In the genomic region with DNA sequence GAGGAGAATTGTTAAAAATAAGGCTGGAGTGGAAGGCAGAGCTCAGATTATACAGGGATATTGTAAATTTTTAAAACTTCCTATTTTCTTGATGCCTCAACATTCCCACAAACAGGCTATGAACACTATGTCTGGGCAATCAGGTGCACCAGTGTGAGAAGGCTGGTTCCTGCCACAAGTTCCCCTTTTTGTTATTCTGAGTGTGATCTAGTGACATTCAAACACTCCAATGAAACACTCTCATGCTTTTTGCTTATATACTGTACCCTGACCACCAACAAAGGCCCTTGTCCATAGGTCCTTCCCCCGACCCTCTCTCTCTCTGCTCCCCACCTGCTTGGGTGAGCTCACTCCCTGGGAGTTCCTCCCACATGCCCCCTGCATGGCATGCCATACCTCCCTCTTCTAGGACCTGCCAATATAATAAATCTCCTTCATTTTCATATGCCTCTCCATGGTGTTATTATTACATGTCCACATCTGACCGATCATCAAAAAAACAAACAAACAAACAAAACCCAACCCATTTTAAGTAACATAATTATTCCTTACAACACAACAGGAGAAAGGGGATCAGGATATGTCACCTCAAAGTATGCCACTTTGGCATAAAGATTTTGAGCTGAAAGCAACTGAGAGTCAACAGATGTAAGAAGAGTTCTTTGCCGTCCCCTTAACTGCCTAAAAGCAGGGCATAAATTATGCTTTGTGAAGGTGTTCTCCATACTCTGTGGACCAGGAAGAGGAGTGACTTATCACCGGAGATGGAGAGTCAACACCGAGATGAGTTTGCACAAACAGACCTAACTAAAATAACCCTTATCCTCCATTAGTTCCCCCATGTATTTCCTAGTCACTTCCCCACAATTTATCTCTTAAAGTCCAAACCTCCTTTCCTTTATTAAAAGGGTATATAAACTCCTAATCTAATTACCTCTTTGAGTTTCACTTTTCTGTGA, we compare ENCODE assay signal across 20 cellular contexts. TPM values are rescaled to one million over a fixed set of nuclear protein-coding genes. Genes with fewer than 3 reads are reported as not detected.
DNase-seq lines count a peak whose midpoint lies in the region; ATAC-seq and TF ChIP-seq lines count a peak whose summit lies in the region.
"Had no signal": no experiment of that assay in that cellular context is flagged by ENCODE, and none has a peak within 500 bp of the region (broad histone marks: within the 10 kb centered on the region; RNA-seq: fewer than 3 reads in every experiment).

No MANE protein-coding gene starts in this region.

- no peaks in the 10 kb centered on the region for H3K9me3 ChIP-seq in CD4-positive, CD25-positive, alpha-beta regulatory T cell (ENCODE audit: control insufficient read depth in 2 of 2, low read length in 2 of 2)
- H3K9me3 ChIP-seq in OCI-LY1 (ENCODE audit: low read length): no peaks in the 10 kb centered on the region
- no peaks in the 10 kb centered on the region for H3K9me3 ChIP-seq in mesenchymal stem cell (ENCODE audit: control insufficient read depth, low read length)
- H3K9me3 ChIP-seq: gastroesophageal sphincter, SJCRH30 had no signal

- intact Hi-C loops in sciatic nerve (cut with DNase I): no loop called here

- H4K8ac ChIP-seq in mesenchymal stem cell (ENCODE audit: low read length): no peak overlapping the region

- H3K36me3 Mint-ChIP-seq in CD4-positive, CD25-positive, alpha-beta regulatory T cell: peaks cover 32% of the 10 kb centered on the region
- peaks cover 21% of the 10 kb centered on the region for H3K36me3 Mint-ChIP-seq in effector memory CD8-positive, alpha-beta T cell (ENCODE audit: insufficient read depth)

- H3K27me3 ChIP-seq in CD4-positive, CD25-positive, alpha-beta regulatory T cell (ENCODE audit: control insufficient read depth, insufficient read depth, low read length): no peaks in the 10 kb centered on the region
- no peaks in the 10 kb centered on the region for H3K27me3 ChIP-seq in OCI-LY1 (ENCODE audit: insufficient read depth, low read length)
- H3K27me3 ChIP-seq in mesenchymal stem cell (ENCODE audit: control insufficient read depth in 1 of 2, insufficient read depth in 1 of 2, low read length in 2 of 2): peaks cover 0 to 3% of the 10 kb centered on the region in 2 experiments
- H3K27me3 ChIP-seq: gastroesophageal sphincter had no signal

- H2AFZ ChIP-seq in OCI-LY1 (ENCODE audit: low read length): no peak overlapping the region
- no peak overlapping the region for H2AFZ ChIP-seq in mesenchymal stem cell (ENCODE audit: low read depth, low read length)

- H3K23ac ChIP-seq in mesenchymal stem cell (ENCODE audit: low read length in 2 of 2): no peak overlapping the region

- peak overlapping the region in 1 of 2 experiments; percentile 65 for H3K14ac ChIP-seq in mesenchymal stem cell (ENCODE audit: low read length in 2 of 2)

- no peak overlapping the region for H3K18ac ChIP-seq in mesenchymal stem cell (ENCODE audit: low read depth in 1 of 2, low read length in 2 of 2)

- H3F3A ChIP-seq in OCI-LY1 (ENCODE audit: insufficient read depth, low read length): no peaks in the 10 kb centered on the region

- H3K27me3 Mint-ChIP-seq in CD4-positive, CD25-positive, alpha-beta regulatory T cell: no peaks in the 10 kb centered on the region
- no peaks in the 10 kb centered on the region for H3K27me3 Mint-ChIP-seq in effector memory CD8-positive, alpha-beta T cell
- H3K27me3 Mint-ChIP-seq: activated naive CD8-positive, alpha-beta T cell treated with anti-CD3 and anti-CD28 coated beads, Interleukin-2, amount 10 ng/mL, durations not matched to agents 7 days and 5 days; progenitor cell of endocrine pancreas had no signal

- no peak overlapping the region for H3K4me3 Mint-ChIP-seq in CD4-positive, CD25-positive, alpha-beta regulatory T cell
- H3K4me3 Mint-ChIP-seq in effector memory CD8-positive, alpha-beta T cell: no peak overlapping the region
- H3K4me3 Mint-ChIP-seq: activated naive CD8-positive, alpha-beta T cell treated with anti-CD3 and anti-CD28 coated beads, Interleukin-2, amount 10 ng/mL, durations not matched to agents 7 days and 5 days had no signal

- no peak for ATAC-seq in CD4-positive, CD25-positive, alpha-beta regulatory T cell (ENCODE audit: low read depth in 2 of 2)
- ATAC-seq in GM18868 (IDR thresholded peaks at IDR 0.05; ENCODE audit: unreplicated experiment): peak; percentile 74
- ATAC-seq in effector memory CD8-positive, alpha-beta T cell (replicated peaks): no peak
- no peak for ATAC-seq in GM19351 (IDR thresholded peaks at IDR 0.05; ENCODE audit: unreplicated experiment)
- ATAC-seq in sciatic nerve: no peak
- ATAC-seq: gastroesophageal sphincter had no signal

- no peak overlapping the region for H3K27ac ChIP-seq in CD4-positive, CD25-positive, alpha-beta regulatory T cell (ENCODE audit: insufficient read depth, low read length, poor library complexity, severe bottlenecking)
- H3K27ac ChIP-seq in OCI-LY1 (ENCODE audit: low read depth, low read length, poor library complexity, severe bottlenecking) (peak overlapping the region; percentile 37), mesenchymal stem cell (ENCODE audit: low read length, poor library complexity, severe bottlenecking) (no peak overlapping the region)
- H3K27ac ChIP-seq: gastroesophageal sphincter, SJCRH30, skin epidermis had no signal

- no peak overlapping the region for H2BK120ac ChIP-seq in mesenchymal stem cell (ENCODE audit: low read depth, low read length)

- H3K9me3 Mint-ChIP-seq in CD4-positive, CD25-positive, alpha-beta regulatory T cell: peaks cover 0 to 2% (median 0%) of the 10 kb centered on the region in 7 donors
- H3K9me3 Mint-ChIP-seq in effector memory CD8-positive, alpha-beta T cell: no peaks in the 10 kb centered on the region

- no peak overlapping the region for H2BK15ac ChIP-seq in mesenchymal stem cell (ENCODE audit: low read depth, poor library complexity, severe bottlenecking)

- no peak overlapping the region for H4K91ac ChIP-seq in mesenchymal stem cell (ENCODE audit: low read length)

- H3K4me2 ChIP-seq in OCI-LY1 (ENCODE audit: low read length) (no peak overlapping the region), mesenchymal stem cell (ENCODE audit: low read length, poor library complexity, severe bottlenecking) (no peak overlapping the region)

- no peaks in the 10 kb centered on the region for H3K79me2 ChIP-seq in OCI-LY1 (ENCODE audit: insufficient read depth, low read length)

- H3K4me3 ChIP-seq in CD4-positive, CD25-positive, alpha-beta regulatory T cell (ENCODE audit: low read depth, low read length): no peak overlapping the region
- H3K4me3 ChIP-seq in OCI-LY1 (ENCODE audit: low read depth, low read length, poor library complexity, severe bottlenecking): no peak overlapping the region
- no peak overlapping the region for H3K4me3 ChIP-seq in mesenchymal stem cell (ENCODE audit: insufficient read depth in 1 of 2, low read depth in 1 of 2, low read length in 2 of 2)
- H3K4me3 ChIP-seq: gastroesophageal sphincter, SJCRH30, skin epidermis had no signal

- DNase-seq in CD4-positive, CD25-positive, alpha-beta regulatory T cell: no peak
- DNase-seq in effector memory CD8-positive, alpha-beta T cell: no peak
- no peak for DNase-seq in mesenchymal stem cell
- no peak for DNase-seq in sciatic nerve (ENCODE audit: low spot score)
- no peak for DNase-seq in AML-193 (lab: John Stamatoyannopoulos, UW)
- DNase-seq: activated naive CD8-positive, alpha-beta T cell treated with anti-CD3 and anti-CD28 coated beads, Interleukin-2, amount 10 ng/mL, durations not matched to agents 7 days and 5 days; erythroblast; HCEC 1CT; NCI-H2029; NCI-H446 treated with DMSO at 0.1 percent for 48 hours; SJCRH30; stimulated activated CD4-positive, alpha-beta T cell treated with anti-CD3 and anti-CD28 coated beads, Interleukin-4, amount 100 ng/mL, for 24 hours had no signal

- H3K9me2 ChIP-seq in OCI-LY1 (ENCODE audit: low read depth, low read length): no peaks in the 10 kb centered on the region

- no peak overlapping the region for H3K9ac ChIP-seq in OCI-LY1 (ENCODE audit: low read length)
- H3K9ac ChIP-seq in mesenchymal stem cell (ENCODE audit: low read length): no peak overlapping the region

- H2BK12ac ChIP-seq in mesenchymal stem cell (ENCODE audit: low read length in 2 of 2): no peak overlapping the region

- no peak overlapping the region for H3K4ac ChIP-seq in mesenchymal stem cell (ENCODE audit: low read depth in 1 of 2, low read length in 2 of 2)

- H3K4me1 ChIP-seq in CD4-positive, CD25-positive, alpha-beta regulatory T cell (ENCODE audit: control insufficient read depth, insufficient read depth, low read length, poor library complexity, severe bottlenecking): no peaks in the 10 kb centered on the region
- peaks cover 16% of the 10 kb centered on the region for H3K4me1 ChIP-seq in OCI-LY1 (ENCODE audit: insufficient read depth, low read length, severe bottlenecking)
- no peaks in the 10 kb centered on the region for H3K4me1 ChIP-seq in mesenchymal stem cell (ENCODE audit: control insufficient read depth, insufficient read depth, low read depth, low read length)
- H3K4me1 ChIP-seq: gastroesophageal sphincter, SJCRH30 had no signal

- whole genome bisulfite sequencing in mesenchymal stem cell: 67% methylated on average over 5 of the region's 5 CpGs

- no peak overlapping the region for H2AK5ac ChIP-seq in mesenchymal stem cell (ENCODE audit: low read length, severe bottlenecking)

- peaks cover 4% of the 10 kb centered on the region for H3K36me3 ChIP-seq in CD4-positive, CD25-positive, alpha-beta regulatory T cell (ENCODE audit: control insufficient read depth, insufficient read depth, low read length)
- H3K36me3 ChIP-seq in OCI-LY1 (ENCODE audit: insufficient read depth, low read length) (no peaks in the 10 kb centered on the region), mesenchymal stem cell (ENCODE audit: control insufficient read depth in 1 of 2, insufficient read depth in 2 of 2, low read depth in 1 of 2, low read length in 2 of 2) (no peaks in the 10 kb centered on the region)
- H3K36me3 ChIP-seq: gastroesophageal sphincter, SJCRH30 had no signal

- H3K27ac Mint-ChIP-seq in CD4-positive, CD25-positive, alpha-beta regulatory T cell: peak overlapping the region in 2 of 3 donors; percentile 27 to 55
- peak overlapping the region; percentile 24 to 78 for H3K27ac Mint-ChIP-seq in effector memory CD8-positive, alpha-beta T cell
- H3K27ac Mint-ChIP-seq: activated naive CD8-positive, alpha-beta T cell treated with anti-CD3 and anti-CD28 coated beads, Interleukin-2, amount 10 ng/mL, durations not matched to agents 7 days and 5 days; progenitor cell of endocrine pancreas had no signal

- no peak for TF ChIP-seq CTCF in OCI-LY1 (IDR thresholded peaks at IDR 0.05; ENCODE audit: low read length)

- H2BK5ac ChIP-seq in mesenchymal stem cell (ENCODE audit: low read depth, low read length, poor library complexity, severe bottlenecking): no peak overlapping the region

- H3K4me1 Mint-ChIP-seq in CD4-positive, CD25-positive, alpha-beta regulatory T cell: peaks cover 0 to 19% (median 8%) of the 10 kb centered on the region in 4 donors
- H3K4me1 Mint-ChIP-seq in effector memory CD8-positive, alpha-beta T cell (ENCODE audit: low read depth in 2 of 2): peaks cover 6 to 22% of the 10 kb centered on the region in 2 donors

- H3K79me1 ChIP-seq in mesenchymal stem cell (replicated peaks; ENCODE audit: low read length, poor library complexity, severe bottlenecking): no peaks in the 10 kb centered on the region

- no peaks in the 10 kb centered on the region for H4K20me1 ChIP-seq in OCI-LY1 (ENCODE audit: insufficient read depth, low read length)

RNA-seq across cellular contexts. Expression of a gene that starts 42.5 kb away (rescaled TPM):
- total RNA-seq in CD4-positive, CD25-positive, alpha-beta regulatory T cell: 2.7 TPM
- under 1 TPM in 1 of 4 donors, not detected in 3; 0.24 TPM for polyA plus RNA-seq in CD4-positive, CD25-positive, alpha-beta regulatory T cell
- not detected for polyA plus RNA-seq in mesenchymal stem cell (2013, experiment 1 of 2)
- not detected for polyA plus RNA-seq in mesenchymal stem cell (2013, experiment 2 of 2)
- 0.36 TPM for total RNA-seq in sciatic nerve
- total RNA-seq: myocyte, OCI-LY7, SJCRH30 had no signal
